16 cellular contexts compared by ENCODE assay signal in genomic region chr15:42405876-42406482, GRCh38. TPM values are rescaled to one million over a fixed set of nuclear protein-coding genes. Genes with fewer than 3 reads are reported as not detected.
DNase-seq lines count a peak whose midpoint lies in the region; ATAC-seq, FAIRE-seq and TF ChIP-seq lines count a peak whose summit lies in the region.
"Had no signal": no experiment of that assay in that cellular context is flagged by ENCODE, and none has a peak within 500 bp of the region (broad histone marks: within the 10 kb centered on the region; RNA-seq: fewer than 3 reads in every experiment).

No MANE protein-coding gene starts in this region.

- no peaks in the 10 kb centered on the region for H3K27me3 Mint-ChIP-seq in astrocyte (ENCODE audit: low read depth, unreplicated experiment)

- no peaks in the 10 kb centered on the region for H3K9me3 Mint-ChIP-seq in astrocyte (ENCODE audit: unreplicated experiment)
- H3K9me3 Mint-ChIP-seq: CD8-positive, alpha-beta memory T cell had no signal

- H3K27ac Mint-ChIP-seq in astrocyte (ENCODE audit: unreplicated experiment), result peak overlapping the region; percentile 31

- DNase-seq in astrocyte (ENCODE audit: low read depth) (no peak), fibroblast of mammary gland (ENCODE audit: low read depth) (peak; percentile 12), substantia nigra (lab: John Stamatoyannopoulos, UW) (peak in 6 of 49 donors; percentile 8 to 62 (median 29)), NCI-H510A treated with DMSO at 0.1 percent for 48 hours (lab: John Stamatoyannopoulos, UW) (no peak), SW 1271 (lab: John Stamatoyannopoulos, UW) (no peak)
- DNase-seq: CD8-positive, alpha-beta memory T cell; Karpas-422; NCI-H1417; NCI-H2029 treated with DMSO at 0.1 percent for 48 hours; NCI-H524; SHP77 treated with DMSO at 0.1 percent for 48 hours had no signal

- H3K27ac ChIP-seq in astrocyte (ENCODE audit: low read depth, low read length), result no peak overlapping the region
- no peak overlapping the region for H3K27ac ChIP-seq in liver (ENCODE audit: low read depth in 1 of 2, low read length in 2 of 2)
- H3K27ac ChIP-seq in substantia nigra (ENCODE audit: low read depth, low read length, poor library complexity, severe bottlenecking), result peak overlapping the region; percentile 99

- WGBS in liver, result 57% methylated on average over 5 of the region's 5 CpGs

- H3K4me2 ChIP-seq in astrocyte (ENCODE audit: low read length), result no peak overlapping the region

- FAIRE-seq in astrocyte (lab: Jason Lieb, UNC), result no peak
- FAIRE-seq: H1, RCC 7860 had no signal

- H3K9ac ChIP-seq in astrocyte (ENCODE audit: low read length), result no peak overlapping the region
- H3K9ac ChIP-seq in liver (ENCODE audit: low read depth in 1 of 2, low read length in 2 of 2), result no peak overlapping the region

- H3K4me1 ChIP-seq in astrocyte (ENCODE audit: insufficient read depth, low read length), result peaks cover 3% of the 10 kb centered on the region
- H3K4me1 ChIP-seq in liver (ENCODE audit: control insufficient read depth in 4 of 4, insufficient read depth in 4 of 4, low read length in 3 of 4), result peaks cover 3 to 36% (median 25%) of the 10 kb centered on the region in 4 donors

- no peaks in the 10 kb centered on the region for H4K20me1 ChIP-seq in astrocyte (ENCODE audit: insufficient read depth, low read length)

- H3K27me3 ChIP-seq in astrocyte (ENCODE audit: insufficient read depth, low read length) (no peaks in the 10 kb centered on the region), liver (ENCODE audit: control insufficient read depth in 4 of 4, insufficient read depth in 4 of 4, low read length in 3 of 4) (no peaks in the 10 kb centered on the region)

- no peak overlapping the region for H3K4me3 ChIP-seq in astrocyte (ENCODE audit: insufficient read depth, low read depth, low read length)
- no peak overlapping the region for H3K4me3 ChIP-seq in fibroblast of mammary gland (ENCODE audit: control insufficient read depth, low read depth, low read length)
- no peak overlapping the region for H3K4me3 ChIP-seq in liver (ENCODE audit: low read depth in 1 of 3, low read length in 3 of 3)

- H3K4me1 Mint-ChIP-seq in astrocyte (ENCODE audit: low read depth, unreplicated experiment), result no peaks in the 10 kb centered on the region

- no peak for TF ChIP-seq CTCF in astrocyte (IDR thresholded peaks at IDR 0.05; ENCODE audit: insufficient read depth, low read depth, low read length)
- TF ChIP-seq CTCF in fibroblast of mammary gland (conservative IDR thresholded peaks at IDR 0.05; ENCODE audit: control insufficient read depth, insufficient read depth, low read depth, low read length), result no peak
- TF ChIP-seq CTCF in liver (IDR thresholded peaks at IDR 0.05; ENCODE audit: low read depth, low read length, missing input control), result no peak

- no peak overlapping the region for H3K4me3 Mint-ChIP-seq in astrocyte (ENCODE audit: unreplicated experiment)
- H3K4me3 Mint-ChIP-seq: CD8-positive, alpha-beta memory T cell had no signal

- H3K79me2 ChIP-seq in astrocyte (ENCODE audit: insufficient read depth, low read length), result no peaks in the 10 kb centered on the region

- ATAC-seq in HG03460 (IDR thresholded peaks at IDR 0.05; ENCODE audit: unreplicated experiment) (no peak), GM21825 (IDR thresholded peaks at IDR 0.05; ENCODE audit: unreplicated experiment) (no peak)

- H2AFZ ChIP-seq in astrocyte (ENCODE audit: low read depth, low read length), result no peak overlapping the region

- H3K36me3 ChIP-seq in astrocyte (ENCODE audit: insufficient read depth, low read length), result no peaks in the 10 kb centered on the region
- peaks cover 2 to 22% (median 5%) of the 10 kb centered on the region in 4 donors for H3K36me3 ChIP-seq in liver (ENCODE audit: control insufficient read depth in 4 of 4, insufficient read depth in 3 of 4, low read depth in 1 of 4, low read length in 3 of 4)

- no peaks in the 10 kb centered on the region for H3K9me3 ChIP-seq in astrocyte (ENCODE audit: insufficient read depth, low read depth, low read length)
- no peaks in the 10 kb centered on the region for H3K9me3 ChIP-seq in liver (ENCODE audit: control insufficient read depth in 4 of 4, low read length in 3 of 4)

- no peak for TF ChIP-seq RAD21 in liver (IDR thresholded peaks at IDR 0.05)

- peaks cover 17% of the 10 kb centered on the region for H3K36me3 Mint-ChIP-seq in astrocyte (ENCODE audit: low read depth, unreplicated experiment)

TF ChIP-seq in liver, 16 proteins besides CTCF, POLR2A, EP300 and RAD21:
- TF ChIP-seq MAX (IDR thresholded peaks at IDR 0.05) (no peak), SP1 (IDR thresholded peaks at IDR 0.05) (peak; percentile 36), RXRA (IDR thresholded peaks at IDR 0.05) (peak in 1 of 2 donors; percentile 50), HNF4G (IDR thresholded peaks at IDR 0.05) (peak; percentile 71), ZBTB33 (IDR thresholded peaks at IDR 0.05) (no peak), REST (IDR thresholded peaks at IDR 0.05) (no peak), HNF4A (conservative IDR thresholded peaks at IDR 0.05) (peak; percentile 81 to 94)

RNA-seq across cellular contexts. Expression of gene CAPN3, which starts 46.7 kb away (rescaled TPM):
- total RNA-seq in astrocyte (0.38 and 0.57 TPM in 2 replicates), liver (1 to 10 TPM; 2.0 to 6.1 TPM)
- 1 to 10 TPM; 2.2 to 6.1 TPM for polyA plus RNA-seq in liver
